In genomic region chr15:76253851-76254440, GRCh38 we compare ENCODE assay signal across 1 cellular context.
TF ChIP-seq lines count a peak whose summit lies in the region.

No MANE protein-coding gene starts in this region.

TF ChIP-seq in H1, 55 proteins besides CTCF, POLR2A, EP300 and RAD21:
- TF ChIP-seq CBX8 (IDR thresholded peaks at IDR 0.05; ENCODE audit: borderline replicate concordance, low read depth, low read length) = no peak
- TF ChIP-seq RFX5 (IDR thresholded peaks at IDR 0.05; ENCODE audit: borderline replicate concordance, low read depth, low read length) = no peak
- TF ChIP-seq ASH2L (IDR thresholded peaks at IDR 0.05; ENCODE audit: low read length) = no peak
- TF ChIP-seq BRCA1 (IDR thresholded peaks at IDR 0.05; ENCODE audit: low read depth, low read length) = no peak
